ENCODE assay signal across 31 cellular contexts in genomic region chr19:5014941-5015340, GRCh38.
"Had no signal": no experiment of that assay in that cellular context is flagged by ENCODE, and none has a peak within 500 bp of the region (broad histone marks: within the 10 kb centered on the region; RNA-seq: fewer than 3 reads in every experiment).

No MANE protein-coding gene starts in this region.

- H3K9me3 ChIP-seq: adrenal gland had no signal

- H3K4me3 Mint-ChIP-seq: activated B cell treated with CpG ODN at 0.5 μM for 24 hours; activated CD4-positive, alpha-beta memory T cell treated with anti-CD3 and anti-CD28 coated beads for 36 hours; activated CD4-positive, alpha-beta T cell treated with anti-CD3 and anti-CD28 coated beads, Interleukin-2, amount 10 ng/mL, durations not matched to agents 24 days and 14 days; activated CD8-positive, alpha-beta T cell treated with anti-CD3 and anti-CD28 coated beads for 36 hours; activated naive CD4-positive, alpha-beta T cell treated with anti-CD3 and anti-CD28 coated beads for 36 hours; activated naive CD8-positive, alpha-beta T cell treated with anti-CD3 and anti-CD28 coated beads for 36 hours; activated T-cell treated with anti-CD3 and anti-CD28 coated beads, Interleukin-2, amount 50 U/mL, for 4 hours; activated T-cell treated with anti-CD3 and anti-CD28 coated beads, Interleukin-2, amount 50 U/mL, for 72 hours; activated T-helper 1 cell treated with anti-CD3 and anti-CD28 coated beads, Interleukin-12 subunit alpha, Interleukin-12 subunit beta, Interleukin-2, Interleukin-4 antibody, amounts not matched to agents 30 ng/mL and 10 ng/mL and 1 ng/mL, durations not matched to agents 14 hours and 24 hours and 36 hours; activated T-helper 17 cell treated with anti-CD3 and anti-CD28 coated beads, Interleukin-2, amount 50 U/mL, for 72 hours; brain; T-helper 17 cell; T-helper 2 cell treated with Interferon-gamma antibody and Interleukin-4, amounts not matched to agents 5 μg/mL and 100 μg/mL, for 36 hours had no signal

- H3K9me3 Mint-ChIP-seq: activated B cell treated with CpG ODN at 0.5 μM for 24 hours; activated CD4-positive, alpha-beta memory T cell treated with anti-CD3 and anti-CD28 coated beads for 36 hours; activated CD4-positive, alpha-beta T cell treated with anti-CD3 and anti-CD28 coated beads, Interleukin-2, amount 10 ng/mL, durations not matched to agents 24 days and 14 days; activated CD8-positive, alpha-beta T cell treated with anti-CD3 and anti-CD28 coated beads for 36 hours; activated naive CD4-positive, alpha-beta T cell treated with anti-CD3 and anti-CD28 coated beads for 36 hours; activated naive CD4-positive, alpha-beta T cell treated with anti-CD3 and anti-CD28 coated beads, Interleukin-2, amount 50 U/mL, for 72 hours; activated naive CD8-positive, alpha-beta T cell treated with anti-CD3 and anti-CD28 coated beads for 36 hours; activated T-cell treated with anti-CD3 and anti-CD28 coated beads, Interleukin-2, amount 50 U/mL, for 4 hours; activated T-cell treated with anti-CD3 and anti-CD28 coated beads, Interleukin-2, amount 50 U/mL, for 72 hours; activated T-helper 1 cell treated with anti-CD3 and anti-CD28 coated beads, Interleukin-12 subunit alpha, Interleukin-12 subunit beta, Interleukin-2, Interleukin-4 antibody, amounts not matched to agents 30 ng/mL and 10 ng/mL and 1 ng/mL, durations not matched to agents 14 hours and 24 hours and 36 hours; activated T-helper 17 cell treated with anti-CD3 and anti-CD28 coated beads, Interleukin-2, amount 50 U/mL, for 72 hours; brain; T-helper 2 cell treated with Interferon-gamma antibody and Interleukin-4, amounts not matched to agents 5 μg/mL and 100 μg/mL, for 36 hours had no signal

- H3K27me3 Mint-ChIP-seq: activated B cell treated with CpG ODN at 0.5 μM for 24 hours; activated CD4-positive, alpha-beta memory T cell treated with anti-CD3 and anti-CD28 coated beads for 36 hours; activated CD4-positive, alpha-beta T cell treated with anti-CD3 and anti-CD28 coated beads, Interleukin-2, amount 10 ng/mL, durations not matched to agents 24 days and 14 days; activated CD8-positive, alpha-beta T cell treated with anti-CD3 and anti-CD28 coated beads for 36 hours; activated naive CD8-positive, alpha-beta T cell treated with anti-CD3 and anti-CD28 coated beads for 36 hours; activated T-helper 17 cell treated with anti-CD3 and anti-CD28 coated beads, Interleukin-2, amount 50 U/mL, for 72 hours; T-helper 17 cell had no signal

- H3K4me1 Mint-ChIP-seq: activated B cell treated with CpG ODN at 0.5 μM for 24 hours; activated T-helper 17 cell treated with anti-CD3 and anti-CD28 coated beads, Interleukin-2, amount 50 U/mL, for 72 hours had no signal

- H3K27ac ChIP-seq: adrenal gland, cardiac muscle cell, VCaP had no signal

- ATAC-seq: activated CD8-positive, alpha-beta T cell treated with anti-CD3 and anti-CD28 coated beads for 36 hours; activated naive CD4-positive, alpha-beta T cell treated with anti-CD3 and anti-CD28 coated beads, Interleukin-2, amount 50 U/mL, for 72 hours; activated T-cell treated with anti-CD3 and anti-CD28 coated beads, Interleukin-2, amount 50 U/mL, for 4 hours; activated T-cell treated with anti-CD3 and anti-CD28 coated beads, Interleukin-2, amount 50 U/mL, for 72 hours; activated T-helper 17 cell treated with anti-CD3 and anti-CD28 coated beads, Interleukin-2, amount 50 U/mL, for 72 hours; T-helper 17 cell had no signal

- DNase-seq: activated B cell treated with CpG ODN at 0.5 μM for 24 hours; activated CD4-positive, alpha-beta memory T cell treated with anti-CD3 and anti-CD28 coated beads for 36 hours; activated CD4-positive, alpha-beta T cell treated with anti-CD3 and anti-CD28 coated beads for 4 hours; activated CD4-positive, alpha-beta T cell treated with anti-CD3 and anti-CD28 coated beads, Interleukin-2, amount 10 ng/mL, durations not matched to agents 24 days and 14 days; activated CD4-positive, alpha-beta T cell treated with anti-CD3 and anti-CD28 coated beads, Interleukin-2, amount 50 U/mL, for 1 hour; activated CD4-positive, alpha-beta T cell treated with anti-CD3 and anti-CD28 coated beads, Interleukin-2, amount 50 U/mL, for 4 hours; activated CD4-positive, CD25-positive, alpha-beta regulatory T cell treated with anti-CD3 and anti-CD28 coated beads, Interleukin-2, amount 50 U/mL, for 72 hours; activated CD8-positive, alpha-beta memory T cell treated with anti-CD3 and anti-CD28 coated beads, Interleukin-2, amount 50 U/mL, for 4 hours; activated CD8-positive, alpha-beta T cell treated with anti-CD3 and anti-CD28 coated beads for 36 hours; activated effector memory CD4-positive, alpha-beta T cell treated with anti-CD3 and anti-CD28 coated beads, Interleukin-2, amount 50 U/mL, for 16 hours; activated gamma-delta T cell treated with Interleukin-2 at 50 U/mL for 16 hours; activated naive CD4-positive, alpha-beta T cell; activated naive CD4-positive, alpha-beta T cell treated with anti-CD3 and anti-CD28 coated beads for 36 hours; activated naive CD4-positive, alpha-beta T cell treated with anti-CD3 and anti-CD28 coated beads, Interleukin-2, amount 50 U/mL, for 16 hours; activated naive CD8-positive, alpha-beta T cell treated with anti-CD3 and anti-CD28 coated beads for 36 hours; activated T-cell treated with anti-CD3 and anti-CD28 coated beads for 4 hours; activated T-cell treated with anti-CD3 and anti-CD28 coated beads, Interleukin-2, amount 50 U/mL, for 1 hour; activated T-cell treated with anti-CD3 and anti-CD28 coated beads, Interleukin-2, amount 50 U/mL, for 4 hours; activated T-cell treated with anti-CD3 and anti-CD28 coated beads, Interleukin-2, amount 50 U/mL, for 72 hours; adrenal gland; amniotic stem cell; caudate nucleus; T-helper 17 cell; T-helper 9 cell had no signal

- H3K36me3 Mint-ChIP-seq: activated naive CD4-positive, alpha-beta T cell treated with anti-CD3 and anti-CD28 coated beads, Interleukin-2, amount 50 U/mL, for 72 hours had no signal

- H3K27me3 ChIP-seq: adrenal gland, cardiac muscle cell had no signal

- H3K27ac Mint-ChIP-seq: activated B cell treated with CpG ODN at 0.5 μM for 24 hours; activated CD4-positive, alpha-beta memory T cell treated with anti-CD3 and anti-CD28 coated beads for 36 hours; activated CD4-positive, alpha-beta T cell treated with anti-CD3 and anti-CD28 coated beads, Interleukin-2, amount 10 ng/mL, durations not matched to agents 24 days and 14 days; activated CD8-positive, alpha-beta T cell treated with anti-CD3 and anti-CD28 coated beads for 36 hours; activated naive CD4-positive, alpha-beta T cell treated with anti-CD3 and anti-CD28 coated beads for 36 hours; activated naive CD8-positive, alpha-beta T cell treated with anti-CD3 and anti-CD28 coated beads for 36 hours; activated T-cell treated with anti-CD3 and anti-CD28 coated beads, Interleukin-2, amount 50 U/mL, for 72 hours; activated T-helper 1 cell treated with anti-CD3 and anti-CD28 coated beads, Interleukin-12 subunit alpha, Interleukin-12 subunit beta, Interleukin-2, Interleukin-4 antibody, amounts not matched to agents 30 ng/mL and 10 ng/mL and 1 ng/mL, durations not matched to agents 14 hours and 24 hours and 36 hours; activated T-helper 17 cell treated with anti-CD3 and anti-CD28 coated beads, Interleukin-2, amount 50 U/mL, for 72 hours; T-helper 17 cell; T-helper 2 cell treated with Interferon-gamma antibody and Interleukin-4, amounts not matched to agents 5 μg/mL and 100 μg/mL, for 36 hours had no signal

- H3K4me3 ChIP-seq: adrenal gland, cardiac muscle cell had no signal
